In the genomic region with DNA sequence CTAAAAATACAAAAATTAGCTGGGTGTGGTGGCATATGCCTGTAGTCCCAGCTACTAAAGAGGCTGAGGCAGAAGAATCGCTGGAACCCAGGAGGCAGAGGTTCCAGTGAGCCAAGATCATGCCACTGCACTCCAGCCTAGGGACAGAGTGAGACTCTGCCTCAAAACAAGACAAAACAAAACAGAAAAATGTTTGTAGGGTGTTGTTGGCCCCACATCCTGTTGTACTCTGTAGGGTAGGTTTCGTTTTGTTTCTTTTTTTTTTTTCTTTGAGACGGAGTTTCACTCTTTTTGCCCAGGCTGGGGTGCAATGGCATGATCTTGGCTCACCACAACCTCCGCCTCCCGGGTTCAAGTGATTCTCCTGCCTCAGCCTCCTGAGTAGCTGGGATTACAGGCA, we compare ENCODE assay signal across 8 cellular contexts. TPM values are rescaled to one million over a fixed set of nuclear protein-coding genes. Genes with fewer than 3 reads are reported as not detected.
DNase-seq lines count a peak whose midpoint lies in the region; ATAC-seq and TF ChIP-seq lines count a peak whose summit lies in the region.
"Not testable (repeated sequence)": the region's sequence is repeated elsewhere in the genome, so short reads cannot be mapped to it uniquely, and the experiment has no call there.

No MANE protein-coding gene starts in this region.

- ATAC-seq in CD4-positive, alpha-beta T cell (ENCODE audit: poor library complexity): peak; percentile 90
- ATAC-seq in GM18870 (IDR thresholded peaks at IDR 0.05; ENCODE audit: unreplicated experiment) (peak; percentile 88), GM21367 (IDR thresholded peaks at IDR 0.05; ENCODE audit: unreplicated experiment) (peak; percentile 94), HG02678 (IDR thresholded peaks at IDR 0.05; ENCODE audit: unreplicated experiment) (peak; percentile 89), HG03139 (IDR thresholded peaks at IDR 0.05; ENCODE audit: unreplicated experiment) (peak; percentile 82)
- ATAC-seq in naive thymus-derived CD4-positive, alpha-beta T cell: peak; percentile 88

- peaks cover 0 to 18% (median 2%) of the 10 kb centered on the region in 4 donors for H3K4me1 ChIP-seq in Peyer's patch
- peaks cover 27 to 38% of the 10 kb centered on the region in 2 donors for H3K4me1 ChIP-seq in naive thymus-derived CD4-positive, alpha-beta T cell (ENCODE audit: control insufficient read depth in 2 of 2, insufficient read depth in 2 of 2, low read length in 2 of 2)

- H3K4me1 Mint-ChIP-seq in CD4-positive, alpha-beta T cell (ENCODE audit: low read depth): peaks cover 46% of the 10 kb centered on the region
- peaks cover 31 to 67% (median 58%) of the 10 kb centered on the region in 7 donors for H3K4me1 Mint-ChIP-seq in naive thymus-derived CD4-positive, alpha-beta T cell

- H3K36me3 Mint-ChIP-seq in CD4-positive, alpha-beta T cell (ENCODE audit: low read depth): not testable (repeated sequence)
- peaks cover 0 to 11% (median 0%) of the 10 kb centered on the region in 5 donors for H3K36me3 Mint-ChIP-seq in naive thymus-derived CD4-positive, alpha-beta T cell

- TF ChIP-seq CTCF in CD4-positive, alpha-beta T cell (IDR thresholded peaks at IDR 0.05); Peyer's patch (IDR thresholded peaks at IDR 0.05): not testable (repeated sequence)

- CTCF ChIA-PET in CD4-positive, alpha-beta T cell (lab: Charles Lee): interaction anchor here (1.1 kb wide), 1 partner anchor 159 kb away, joined by 3 read pairs; no protein-coding TSS in a partner anchor
- CTCF ChIA-PET in naive thymus-derived CD4-positive, alpha-beta T cell (lab: Charles Lee): interaction anchor here (0.6 to 2.2 kb wide), 6 partner anchors 16 to 146 kb away, joined by 3 to 16 read pairs (median 8); partner anchors contain the start of gene HSPA8

- not testable (repeated sequence) for H3K27me3 Mint-ChIP-seq in CD4-positive, alpha-beta T cell; naive thymus-derived CD4-positive, alpha-beta T cell

- DNase-seq in CD4-positive, alpha-beta T cell: peak in 6 of 10 experiments; percentile 17 to 37 (median 26)
- DNase-seq in Peyer's patch: not testable (repeated sequence)
- DNase-seq in activated gamma-delta T cell treated with Interleukin-2 at 50 U/mL for 16 hours: peak; percentile 30
- peak in 7 of 9 donors; percentile 41 to 69 (median 56) for DNase-seq in naive thymus-derived CD4-positive, alpha-beta T cell

- peak overlapping the region; percentile 94 for H3K27ac Mint-ChIP-seq in CD4-positive, alpha-beta T cell
- H3K27ac Mint-ChIP-seq in naive thymus-derived CD4-positive, alpha-beta T cell: peak overlapping the region; percentile 88 to 98 (median 94)

- not testable (repeated sequence) for H3K9me3 Mint-ChIP-seq in CD4-positive, alpha-beta T cell; naive thymus-derived CD4-positive, alpha-beta T cell

- intact Hi-C loops in CD4-positive, alpha-beta T cell (cut with DNase I, micrococcal nuclease): loop anchor here (2.0 kb wide), 3 partner anchors 13 to 25 kb away; partner anchors contain the start of gene HSPA8 (in 2 of the 2)
- intact Hi-C loops in naive thymus-derived CD4-positive, alpha-beta T cell (cut with micrococcal nuclease): loop anchor here (1.0 to 2.0 kb wide), 4 partner anchors 13 to 25 kb away; partner anchors contain the start of gene HSPA8 (in 2 of the 2)

- H3K36me3 ChIP-seq in Peyer's patch; naive thymus-derived CD4-positive, alpha-beta T cell (ENCODE audit: control insufficient read depth in 2 of 3, insufficient read depth in 3 of 3, low read length in 3 of 3): not testable (repeated sequence)

- not testable (repeated sequence) for H3K27me3 ChIP-seq in CD4-positive, alpha-beta T cell (ENCODE audit: control insufficient read depth, insufficient read depth, low read length); Peyer's patch; naive thymus-derived CD4-positive, alpha-beta T cell (ENCODE audit: control insufficient read depth in 2 of 2, insufficient read depth in 2 of 2, low read length in 2 of 2)

- H3K27ac ChIP-seq in CD4-positive, alpha-beta T cell (ENCODE audit: low read depth, low read length): peak overlapping the region; percentile 41
- H3K27ac ChIP-seq in Peyer's patch: peak overlapping the region; percentile 29 to 52 (median 47)
- H3K27ac ChIP-seq in naive thymus-derived CD4-positive, alpha-beta T cell (ENCODE audit: low read depth, low read length): peak overlapping the region; percentile 58

- peak overlapping the region; percentile 78 for H3K4me3 Mint-ChIP-seq in CD4-positive, alpha-beta T cell
- peak overlapping the region; percentile 41 to 75 (median 72) for H3K4me3 Mint-ChIP-seq in naive thymus-derived CD4-positive, alpha-beta T cell

- not testable (repeated sequence) for H3K9me3 ChIP-seq in CD4-positive, alpha-beta T cell (ENCODE audit: control insufficient read depth, low read length); Peyer's patch; naive thymus-derived CD4-positive, alpha-beta T cell (ENCODE audit: control insufficient read depth in 2 of 3, low read length in 3 of 3)

- not testable (repeated sequence) for H3K4me3 ChIP-seq in Peyer's patch
- H3K4me3 ChIP-seq in naive thymus-derived CD4-positive, alpha-beta T cell (ENCODE audit: low read length): peak overlapping the region; percentile 43

- TF ChIP-seq POLR2A in Peyer's patch (IDR thresholded peaks at IDR 0.05): not testable (repeated sequence)

- POLR2A ChIA-PET in CD4-positive, alpha-beta T cell (lab: Charles Lee): interaction anchor here (0.7 to 10.9 kb wide), 9 partner anchors 9 to 236 kb away, joined by 3 to 182 read pairs (median 18); partner anchors contain the start of gene HSPA8
- POLR2A ChIA-PET in naive thymus-derived CD4-positive, alpha-beta T cell (lab: Charles Lee): interaction anchor here (0.6 to 16.3 kb wide), 4 partner anchors 12 to 24 kb away, joined by 3 to 653 read pairs (median 42); partner anchors contain the start of gene HSPA8

RNA-seq across cellular contexts. Expression of gene HSPA8, which starts 25.7 kb away (rescaled TPM):
- total RNA-seq in CD4-positive, alpha-beta T cell: 100 to 1,000 TPM; 788 to 811 TPM
- 1,000 to 10,000 TPM in 1 of 4 donors, 100 to 1,000 TPM in 3; 459 to 1,091 (median 728) TPM for total RNA-seq in Peyer's patch
- total RNA-seq in naive thymus-derived CD4-positive, alpha-beta T cell: 1,000 to 10,000 TPM in 1 of 5 experiments, 100 to 1,000 TPM in 4; 763 to 2,366 (median 830) TPM
- 1,000 to 10,000 TPM; 1,206 to 1,808 TPM for polyA plus RNA-seq in naive thymus-derived CD4-positive, alpha-beta T cell
